11 cellular contexts compared by ENCODE assay signal in the genomic region with DNA sequence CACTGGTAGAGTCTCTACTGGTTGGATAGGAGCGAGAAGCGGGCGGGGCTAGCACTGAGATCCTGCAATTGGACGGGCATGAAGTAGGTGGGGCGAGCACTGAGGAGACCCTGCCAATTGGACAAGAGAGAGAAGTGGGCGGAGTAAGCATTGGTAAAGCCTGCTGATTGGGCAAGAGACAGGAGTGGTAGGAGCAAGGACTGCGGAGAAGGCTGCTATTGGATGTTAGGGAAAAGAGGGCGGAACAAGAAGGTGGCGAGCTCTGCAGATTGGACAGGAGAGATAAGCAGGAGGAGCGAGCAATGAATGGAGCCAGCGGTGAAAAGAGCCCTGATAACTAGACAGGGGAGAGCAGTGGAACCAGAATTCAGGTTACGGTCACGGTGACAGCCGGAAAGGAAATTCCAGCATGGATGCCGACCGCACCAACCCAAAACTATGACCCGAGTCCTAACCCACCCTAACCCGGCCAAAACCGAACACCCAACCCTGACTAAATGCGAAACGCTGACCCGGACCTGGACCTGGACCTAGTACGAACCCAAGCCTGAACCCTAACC. TPM values are rescaled to one million over a fixed set of nuclear protein-coding genes. Genes with fewer than 3 reads are reported as not detected.
A peak's percentile ranks its signal among the peaks of the same experiment; 100 is the strongest.
DNase-seq lines count a peak whose midpoint lies in the region; ATAC-seq and TF ChIP-seq lines count a peak whose summit lies in the region.
"Had no signal": no experiment of that assay in that cellular context is flagged by ENCODE, and none has a peak within 500 bp of the region (broad histone marks: within the 10 kb centered on the region; RNA-seq: fewer than 3 reads in every experiment).

No MANE protein-coding gene starts in this region.

- DNase-seq in DMS 273 (lab: John Stamatoyannopoulos, UW; ENCODE audit: unreplicated experiment) (peak; percentile 28), DMS 273 treated with DMSO at 0.1 percent for 48 hours (lab: John Stamatoyannopoulos, UW) (no peak), Panc1 (ENCODE audit: low read depth, low spot score) (no peak), colonic mucosa (peak; percentile 13), sciatic nerve (ENCODE audit: low spot score) (peak; percentile 56), NCI-H1694 treated with DMSO at 0.1 percent for 48 hours (lab: John Stamatoyannopoulos, UW) (no peak)

- H3K4me1 ChIP-seq in Panc1 (ENCODE audit: control insufficient read depth, insufficient read depth, low read length) (no peaks in the 10 kb centered on the region), colonic mucosa (no peaks in the 10 kb centered on the region)

- 0 out of 2 replicates have a peak, but pooled peaks have one; percentile 4 for ATAC-seq in Panc1
- no peak for ATAC-seq in sciatic nerve
- no peak for ATAC-seq in HG02884 (IDR thresholded peaks at IDR 0.05; ENCODE audit: unreplicated experiment)
- ATAC-seq in GM19328 (IDR thresholded peaks at IDR 0.05; ENCODE audit: unreplicated experiment) = no peak

- TF ChIP-seq CTCF in Panc1 (IDR thresholded peaks at IDR 0.05) (no peak), colonic mucosa (IDR thresholded peaks at IDR 0.05) (no peak)

- no TSS peak for BruUV-seq in Panc1 (replicated peaks; lab: Mats Ljungman, UMichigan)

- no peak overlapping the region for H3K27ac ChIP-seq in Panc1 (ENCODE audit: low read length)
- H3K27ac ChIP-seq in colonic mucosa = no peak overlapping the region
- H3K27ac ChIP-seq: 22Rv1 had no signal

- H3K9me3 ChIP-seq in Panc1 (ENCODE audit: control insufficient read depth, insufficient read depth, low read depth, low read length) = no peaks in the 10 kb centered on the region
- no peaks in the 10 kb centered on the region for H3K9me3 ChIP-seq in colonic mucosa

- no peak overlapping the region for H3K9ac ChIP-seq in colonic mucosa (ENCODE audit: low read depth in 2 of 2, low read length in 2 of 2)

- H3K4me3 ChIP-seq in Panc1 (ENCODE audit: low read depth in 2 of 2, low read length in 2 of 2) (no peak overlapping the region), colonic mucosa (no peak overlapping the region)

- H3K36me3 ChIP-seq in Panc1 (ENCODE audit: control insufficient read depth, insufficient read depth, low read length) (no peaks in the 10 kb centered on the region), colonic mucosa (no peaks in the 10 kb centered on the region)

- intact Hi-C loops in Panc1 (cut with micrococcal nuclease; ENCODE audit: unreplicated experiment) (no loop called here), colonic mucosa (cut with DNase I) (loop anchor here (2.0 kb wide), 1 partner anchor 245 kb away; no protein-coding TSS in a partner anchor), sciatic nerve (cut with DNase I) (no loop called here)

- in situ Hi-C loops in Panc1 (cut with HindIII; ENCODE audit: low pct_unique_long_range_greater_than_20kb, low sequenced_read_pairs) = no loop called here

- POLR2A ChIA-PET in Panc1 (lab: Charles Lee) = no interaction called here

- H3K27me3 ChIP-seq in Panc1 (ENCODE audit: control insufficient read depth, insufficient read depth, low read length) = no peaks in the 10 kb centered on the region
- H3K27me3 ChIP-seq in colonic mucosa = no peaks in the 10 kb centered on the region

- CTCF ChIA-PET in Panc1 (lab: Charles Lee) = interaction anchor here (0.6 kb wide), 1 partner anchor 230 kb away, joined by 3 read pairs; no protein-coding TSS in a partner anchor

RNA-seq across cellular contexts. Expression of a gene that starts 4.8 kb away (rescaled TPM):
- total RNA-seq in Panc1 (2021; ENCODE audit: unreplicated experiment) = not detected
- not detected for polyA plus RNA-seq in Panc1 (2012; ENCODE audit: insufficient read length)
- not detected for total RNA-seq in colonic mucosa
- not detected for total RNA-seq in sciatic nerve
- total RNA-seq: activated CD8-positive, alpha-beta memory T cell treated with anti-CD3 and anti-CD28 coated beads for 36 hours had no signal
- polyA plus RNA-seq: immature natural killer cell had no signal

RNA-seq across cellular contexts. Expression of a gene that starts 39.3 kb away (rescaled TPM):
- total RNA-seq in Panc1 (2021; ENCODE audit: unreplicated experiment) = 1.5 TPM
- polyA plus RNA-seq in Panc1 (2012; ENCODE audit: insufficient read length) = 2.3 TPM
- total RNA-seq in colonic mucosa = 1 to 10 TPM; 1.3 to 4.4 TPM
- total RNA-seq in sciatic nerve = 27.2 TPM
- polyA plus RNA-seq: immature natural killer cell had no signal

Comparison
In these comparisons a context has a peak if more than half of its experiments do, and no peak if none do; other contexts are left out.
1. DNase-seq: peak in DMS 273 (single experiment), colonic mucosa (single experiment) and sciatic nerve (single experiment); none in DMS 273 treated with DMSO at 0.1 percent for 48 hours (single experiment), Panc1 (single experiment) and NCI-H1694 treated with DMSO at 0.1 percent for 48 hours (single experiment).